In the genomic region with DNA sequence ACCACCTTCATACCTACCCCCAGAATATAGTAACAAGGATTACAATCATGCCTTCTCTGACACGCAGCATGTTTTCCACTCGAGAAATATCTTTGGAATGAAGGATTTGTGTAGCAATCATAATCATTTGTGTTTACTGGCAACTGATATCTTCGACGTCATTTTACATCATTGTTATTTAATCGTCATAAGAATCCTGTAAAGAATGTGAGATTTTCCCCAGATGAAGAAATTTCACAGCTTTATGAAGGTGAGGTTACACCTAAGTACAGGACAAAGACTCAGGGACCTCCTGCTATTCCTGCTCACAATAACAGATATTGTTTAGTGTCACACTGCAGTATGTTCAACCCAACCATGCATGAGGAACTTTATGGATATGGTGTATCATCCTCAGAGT, we compare ENCODE assay signal across 1 cellular context.
TF ChIP-seq lines count a peak whose summit lies in the region.

No MANE protein-coding gene starts in this region.

TF ChIP-seq in GM23338, 12 proteins besides CTCF, POLR2A, EP300 and RAD21 (continued from another document):
- TF ChIP-seq, protein P1, sequence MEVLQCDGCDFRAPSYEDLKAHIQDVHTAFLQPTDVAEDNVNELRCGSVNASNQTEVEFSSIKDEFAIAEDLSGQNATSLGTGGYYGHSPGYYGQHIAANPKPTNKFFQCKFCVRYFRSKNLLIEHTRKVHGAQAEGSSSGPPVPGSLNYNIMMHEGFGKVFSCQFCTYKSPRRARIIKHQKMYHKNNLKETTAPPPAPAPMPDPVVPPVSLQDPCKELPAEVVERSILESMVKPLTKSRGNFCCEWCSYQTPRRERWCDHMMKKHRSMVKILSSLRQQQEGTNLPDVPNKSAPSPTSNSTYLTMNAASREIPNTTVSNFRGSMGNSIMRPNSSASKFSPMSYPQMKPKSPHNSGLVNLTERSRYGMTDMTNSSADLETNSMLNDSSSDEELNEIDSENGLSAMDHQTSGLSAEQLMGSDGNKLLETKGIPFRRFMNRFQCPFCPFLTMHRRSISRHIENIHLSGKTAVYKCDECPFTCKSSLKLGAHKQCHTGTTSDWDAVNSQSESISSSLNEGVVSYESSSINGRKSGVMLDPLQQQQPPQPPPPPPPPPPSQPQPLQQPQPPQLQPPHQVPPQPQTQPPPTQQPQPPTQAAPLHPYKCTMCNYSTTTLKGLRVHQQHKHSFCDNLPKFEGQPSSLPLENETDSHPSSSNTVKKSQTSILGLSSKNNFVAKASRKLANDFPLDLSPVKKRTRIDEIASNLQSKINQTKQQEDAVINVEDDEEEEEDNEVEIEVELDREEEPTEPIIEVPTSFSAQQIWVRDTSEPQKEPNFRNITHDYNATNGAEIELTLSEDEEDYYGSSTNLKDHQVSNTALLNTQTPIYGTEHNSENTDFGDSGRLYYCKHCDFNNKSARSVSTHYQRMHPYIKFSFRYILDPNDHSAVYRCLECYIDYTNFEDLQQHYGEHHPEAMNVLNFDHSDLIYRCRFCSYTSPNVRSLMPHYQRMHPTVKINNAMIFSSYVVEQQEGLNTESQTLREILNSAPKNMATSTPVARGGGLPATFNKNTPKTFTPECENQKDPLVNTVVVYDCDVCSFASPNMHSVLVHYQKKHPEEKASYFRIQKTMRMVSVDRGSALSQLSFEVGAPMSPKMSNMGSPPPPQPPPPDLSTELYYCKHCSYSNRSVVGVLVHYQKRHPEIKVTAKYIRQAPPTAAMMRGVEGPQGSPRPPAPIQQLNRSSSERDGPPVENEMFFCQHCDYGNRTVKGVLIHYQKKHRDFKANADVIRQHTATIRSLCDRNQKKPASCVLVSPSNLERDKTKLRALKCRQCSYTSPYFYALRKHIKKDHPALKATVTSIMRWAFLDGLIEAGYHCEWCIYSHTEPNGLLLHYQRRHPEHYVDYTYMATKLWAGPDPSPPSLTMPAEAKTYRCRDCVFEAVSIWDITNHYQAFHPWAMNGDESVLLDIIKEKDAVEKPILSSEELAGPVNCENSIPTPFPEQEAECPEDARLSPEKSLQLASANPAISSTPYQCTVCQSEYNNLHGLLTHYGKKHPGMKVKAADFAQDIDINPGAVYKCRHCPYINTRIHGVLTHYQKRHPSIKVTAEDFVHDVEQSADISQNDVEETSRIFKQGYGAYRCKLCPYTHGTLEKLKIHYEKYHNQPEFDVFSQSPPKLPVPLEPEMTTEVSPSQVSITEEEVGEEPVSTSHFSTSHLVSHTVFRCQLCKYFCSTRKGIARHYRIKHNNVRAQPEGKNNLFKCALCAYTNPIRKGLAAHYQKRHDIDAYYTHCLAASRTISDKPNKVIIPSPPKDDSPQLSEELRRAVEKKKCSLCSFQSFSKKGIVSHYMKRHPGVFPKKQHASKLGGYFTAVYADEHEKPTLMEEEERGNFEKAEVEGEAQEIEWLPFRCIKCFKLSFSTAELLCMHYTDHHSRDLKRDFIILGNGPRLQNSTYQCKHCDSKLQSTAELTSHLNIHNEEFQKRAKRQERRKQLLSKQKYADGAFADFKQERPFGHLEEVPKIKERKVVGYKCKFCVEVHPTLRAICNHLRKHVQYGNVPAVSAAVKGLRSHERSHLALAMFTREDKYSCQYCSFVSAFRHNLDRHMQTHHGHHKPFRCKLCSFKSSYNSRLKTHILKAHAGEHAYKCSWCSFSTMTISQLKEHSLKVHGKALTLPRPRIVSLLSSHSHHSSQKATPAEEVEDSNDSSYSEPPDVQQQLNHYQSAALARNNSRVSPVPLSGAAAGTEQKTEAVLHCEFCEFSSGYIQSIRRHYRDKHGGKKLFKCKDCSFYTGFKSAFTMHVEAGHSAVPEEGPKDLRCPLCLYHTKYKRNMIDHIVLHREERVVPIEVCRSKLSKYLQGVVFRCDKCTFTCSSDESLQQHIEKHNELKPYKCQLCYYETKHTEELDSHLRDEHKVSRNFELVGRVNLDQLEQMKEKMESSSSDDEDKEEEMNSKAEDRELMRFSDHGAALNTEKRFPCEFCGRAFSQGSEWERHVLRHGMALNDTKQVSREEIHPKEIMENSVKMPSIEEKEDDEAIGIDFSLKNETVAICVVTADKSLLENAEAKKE (CRISPR knock-in tag; IDR thresholded peaks at IDR 0.05), result no peak
- TF ChIP-seq CREB1 (CRISPR knock-in tag; IDR thresholded peaks at IDR 0.05; ENCODE audit: low read depth), result no peak
- no peak for TF ChIP-seq REST (IDR thresholded peaks at IDR 0.05; ENCODE audit: unreplicated experiment)
- no peak for TF ChIP-seq ZNF331 (CRISPR knock-in tag; IDR thresholded peaks at IDR 0.05; ENCODE audit: low read depth)
- TF ChIP-seq, protein P2, sequence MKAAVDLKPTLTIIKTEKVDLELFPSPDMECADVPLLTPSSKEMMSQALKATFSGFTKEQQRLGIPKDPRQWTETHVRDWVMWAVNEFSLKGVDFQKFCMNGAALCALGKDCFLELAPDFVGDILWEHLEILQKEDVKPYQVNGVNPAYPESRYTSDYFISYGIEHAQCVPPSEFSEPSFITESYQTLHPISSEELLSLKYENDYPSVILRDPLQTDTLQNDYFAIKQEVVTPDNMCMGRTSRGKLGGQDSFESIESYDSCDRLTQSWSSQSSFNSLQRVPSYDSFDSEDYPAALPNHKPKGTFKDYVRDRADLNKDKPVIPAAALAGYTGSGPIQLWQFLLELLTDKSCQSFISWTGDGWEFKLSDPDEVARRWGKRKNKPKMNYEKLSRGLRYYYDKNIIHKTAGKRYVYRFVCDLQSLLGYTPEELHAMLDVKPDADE (IDR thresholded peaks at IDR 0.05), result no peak
- TF ChIP-seq STAT1 (IDR thresholded peaks at IDR 0.05; ENCODE audit: unreplicated experiment), result no peak
